ENCODE assay signal across 8 cellular contexts in genomic region chr21:45981154-45981606, GRCh38. TPM values are rescaled to one million over a fixed set of nuclear protein-coding genes. Genes with fewer than 3 reads are reported as not detected.
DNase-seq lines count a peak whose midpoint lies in the region; ATAC-seq and TF ChIP-seq lines count a peak whose summit lies in the region.

No MANE protein-coding gene starts in this region.

- peaks cover 3 to 32% of the 10 kb centered on the region in 2 experiments; a peak in 2 of 4 replicates for H3K4me1 ChIP-seq in SK-N-SH (ENCODE audit: control insufficient read depth in 1 of 2, insufficient read depth in 2 of 2, low read depth in 1 of 2, low read length in 1 of 2)
- peaks cover 0 to 65% (median 19%) of the 10 kb centered on the region in 9 donors for H3K4me1 ChIP-seq in heart right ventricle
- no peaks in the 10 kb centered on the region for H3K4me1 ChIP-seq in parathyroid adenoma
- H3K4me1 ChIP-seq in urinary bladder (ENCODE audit: insufficient read depth) = no peaks in the 10 kb centered on the region

- peaks cover 6% of the 10 kb centered on the region for H3K9me3 Mint-ChIP-seq in Calu3 (ENCODE audit: low read depth, unreplicated experiment)

- TF ChIP-seq EP300 in SK-N-SH (IDR thresholded peaks at IDR 0.05; ENCODE audit: borderline replicate concordance in 1 of 2, low read depth in 1 of 2, low read length in 1 of 2) = 0 out of 4 replicates have a peak, but pooled peaks of 1 of the 2 experiments have one; percentile 6

- peaks cover 11% of the 10 kb centered on the region for H3F3A ChIP-seq in SK-N-SH (replicated peaks; ENCODE audit: insufficient read depth)

- CTCF ChIA-PET in Calu3 (lab: Charles Lee) = interaction anchor here (0.9 kb wide), 1 partner anchor 162 kb away, joined by 5 read pairs; no protein-coding TSS in a partner anchor
- CTCF ChIA-PET in SK-N-SH (lab: Yijun Ruan, JAX) = interaction anchor here (0.8 to 2.8 kb wide), 3 partner anchors 8 to 163 kb away, joined by 4 to 8 read pairs (median 4); no protein-coding TSS in a partner anchor

- H3K9me3 ChIP-seq in SK-N-SH = no peaks in the 10 kb centered on the region
- H3K9me3 ChIP-seq in heart right ventricle = no peaks in the 10 kb centered on the region
- no peaks in the 10 kb centered on the region for H3K9me3 ChIP-seq in parathyroid adenoma (ENCODE audit: control insufficient read depth, low read length)

- BruUV-seq in Calu3 (replicated peaks; lab: Mats Ljungman, UMichigan) = no TSS peak

- peaks cover 5% of the 10 kb centered on the region for H3K36me3 Mint-ChIP-seq in Calu3 (ENCODE audit: insufficient read depth, unreplicated experiment)

- POLR2A ChIA-PET in SK-N-SH (lab: Yijun Ruan, JAX) = interaction anchor here (1.1 to 1.2 kb wide), 4 partner anchors 8 to 59 kb away, joined by 3 to 7 read pairs (median 3); no protein-coding TSS in a partner anchor

- H3K9ac ChIP-seq in SK-N-SH (peak overlapping the region; percentile 57; the same call in 1 of the 2 replicates), parathyroid adenoma (no peak overlapping the region)

- ATAC-seq in heart right ventricle (peak; percentile 64 to 83 (median 72)), GM21515 (IDR thresholded peaks at IDR 0.05; ENCODE audit: unreplicated experiment) (no peak)

- no peak for TF ChIP-seq RAD21 in SK-N-SH (IDR thresholded peaks at IDR 0.05; ENCODE audit: low read length)

- no peaks in the 10 kb centered on the region for H3K4me1 Mint-ChIP-seq in Calu3 (ENCODE audit: low read depth, unreplicated experiment)

- H3K4me2 ChIP-seq in SK-N-SH (peak overlapping the region; percentile 72), parathyroid adenoma (ENCODE audit: low read length) (peak overlapping the region; percentile 37)

- peak overlapping the region; percentile 74 to 84 for H3K27ac ChIP-seq in SK-N-SH (ENCODE audit: low read depth in 2 of 2, low read length in 1 of 2)
- H3K27ac ChIP-seq in heart right ventricle = peak overlapping the region; percentile 54 to 91 (median 86)
- peak overlapping the region; percentile 47 for H3K27ac ChIP-seq in parathyroid adenoma
- peak overlapping the region; percentile 56 for H3K27ac ChIP-seq in urinary bladder (ENCODE audit: low read depth)

- H3K4me3 Mint-ChIP-seq in Calu3 (ENCODE audit: low read depth, unreplicated experiment) = no peak overlapping the region

- DNase-seq in Calu3 = peak; percentile 50
- DNase-seq in KG1 (lab: John Stamatoyannopoulos, UW) = peak; percentile 35
- peak; percentile 91 for DNase-seq in SK-N-SH
- peak in 37 of 56 donors; percentile 15 to 68 (median 52) for DNase-seq in amygdala (lab: John Stamatoyannopoulos, UW)
- peak; percentile 85 for DNase-seq in heart right ventricle

- 5% methylated on average over 20 of the region's 29 CpGs for WGBS in SK-N-SH (ENCODE audit: low lambda C conversion rate)
- 0 to 1% methylated on average over 23 to 27 of the region's 29 CpGs for WGBS in heart right ventricle, 2 donors
- WGBS in urinary bladder = 2% methylated on average over 28 of the region's 29 CpGs

- intact Hi-C loops in Calu3 (cut with micrococcal nuclease; ENCODE audit: unreplicated experiment) = no loop called here
- intact Hi-C loops in heart right ventricle (cut with DNase I) = loop anchor here in 3 of 10 donors (5.0 to 10.0 kb wide), 3 partner anchors 46 to 76 kb away; no protein-coding TSS in a partner anchor

- TF ChIP-seq CTCF in Calu3 (IDR thresholded peaks at IDR 0.05; ENCODE audit: unreplicated experiment) (no peak), SK-N-SH (IDR thresholded peaks at IDR 0.05) (no peak), heart right ventricle (IDR thresholded peaks at IDR 0.05) (no peak), parathyroid adenoma (IDR thresholded peaks at IDR 0.05) (no peak)

- H3K9me2 ChIP-seq in SK-N-SH = no peaks in the 10 kb centered on the region

- H3K27me3 ChIP-seq in SK-N-SH (ENCODE audit: insufficient read depth) (no peaks in the 10 kb centered on the region), heart right ventricle (peaks cover 0 to 24% (median 0%) of the 10 kb centered on the region in 7 donors), parathyroid adenoma (ENCODE audit: control insufficient read depth, insufficient read depth, low read length) (no peaks in the 10 kb centered on the region)

- no peak overlapping the region for H3K27ac Mint-ChIP-seq in Calu3 (ENCODE audit: unreplicated experiment)

- H4K20me1 ChIP-seq in SK-N-SH (ENCODE audit: insufficient read depth) = no peaks in the 10 kb centered on the region

- H3K4me3 ChIP-seq in SK-N-SH (ENCODE audit: low read depth in 2 of 2, low read length in 1 of 2) (peak overlapping the region; percentile 40 to 58), heart right ventricle (peak overlapping the region; percentile 21 to 97 (median 59)), parathyroid adenoma (ENCODE audit: low read depth, low read length) (peak overlapping the region; percentile 50), urinary bladder (ENCODE audit: low read depth, low read length) (peak overlapping the region; percentile 34)

- H3K36me3 ChIP-seq in SK-N-SH (replicated peaks in 1 of 2; ENCODE audit: control insufficient read depth in 1 of 2, insufficient read depth in 2 of 2, low read length in 1 of 2) (peaks cover 3 to 7% of the 10 kb centered on the region in 2 experiments), heart right ventricle (peaks cover 0 to 27% (median 16%) of the 10 kb centered on the region in 9 donors), parathyroid adenoma (ENCODE audit: control insufficient read depth, insufficient read depth, low read length) (no peaks in the 10 kb centered on the region), urinary bladder (ENCODE audit: insufficient read depth) (no peaks in the 10 kb centered on the region)

- no peaks in the 10 kb centered on the region for H3K27me3 Mint-ChIP-seq in Calu3 (ENCODE audit: unreplicated experiment)

- H3K79me2 ChIP-seq in SK-N-SH (ENCODE audit: insufficient read depth) = peaks cover 12% of the 10 kb centered on the region
- no peaks in the 10 kb centered on the region for H3K79me2 ChIP-seq in parathyroid adenoma

- H2AFZ ChIP-seq in SK-N-SH (ENCODE audit: low read depth) = peak overlapping the region; percentile 67
- H2AFZ ChIP-seq in parathyroid adenoma = peak overlapping the region; percentile 76

TF ChIP-seq in SK-N-SH, 30 proteins besides CTCF, POLR2A, EP300 and RAD21:
- TF ChIP-seq ELF1 (IDR thresholded peaks at IDR 0.05) (no peak), MAX (IDR thresholded peaks at IDR 0.05; ENCODE audit: low read depth) (peak; percentile 73), RCOR1 (IDR thresholded peaks at IDR 0.05; ENCODE audit: low read length) (0 out of 2 replicates have a peak, but pooled peaks have one; percentile 3), FOXJ3 (CRISPR knock-in tag; IDR thresholded peaks at IDR 0.05) (no peak), POLR2AphosphoS5 (IDR thresholded peaks at IDR 0.05; ENCODE audit: low read depth, low read length) (peak; percentile 69; the same call in 1 of the 2 replicates), REST (IDR thresholded peaks at IDR 0.05; ENCODE audit: low read depth, low read length) (0 out of 2 replicates have a peak, but pooled peaks have one; percentile 15), MXI1 (IDR thresholded peaks at IDR 0.05; ENCODE audit: low read depth, low read length) (peak; percentile 53; the same call in 1 of the 2 replicates)

RNA-seq across cellular contexts. Expression of gene COL6A1, which starts 0.4 kb away (rescaled TPM):
- total RNA-seq in Calu3 (2022) (17.8 and 18.5 TPM in 2 replicates), heart right ventricle (100 to 1,000 TPM in 5 of 10 donors, 10 to 100 TPM in 5; 71.9 to 260 (median 100) TPM), urinary bladder (678 TPM)
- polyA plus RNA-seq in SK-N-SH (2012; rRNA removed) (37.3 and 107 TPM in 2 replicates), heart right ventricle (100 to 1,000 TPM; 209 to 388 TPM), urinary bladder (1,050 TPM)
- polyA plus RNA-seq in SK-N-SH (2012; cell fraction: cytosol; rRNA removed) = 34.3 and 65.0 TPM in 2 replicates
- polyA plus RNA-seq in SK-N-SH (2012; cell fraction: nucleus; rRNA removed) = 241 and 268 TPM in 2 replicates

Comparison
In these comparisons a context has a peak if more than half of its experiments do, and no peak if none do; other contexts are left out.
1. DNase-seq: peak in every context shown above with its lines; median percentile 91 in SK-N-SH; 85 in heart right ventricle; 52 in amygdala; 50 in Calu3; 35 in KG1.